In the genomic region with DNA sequence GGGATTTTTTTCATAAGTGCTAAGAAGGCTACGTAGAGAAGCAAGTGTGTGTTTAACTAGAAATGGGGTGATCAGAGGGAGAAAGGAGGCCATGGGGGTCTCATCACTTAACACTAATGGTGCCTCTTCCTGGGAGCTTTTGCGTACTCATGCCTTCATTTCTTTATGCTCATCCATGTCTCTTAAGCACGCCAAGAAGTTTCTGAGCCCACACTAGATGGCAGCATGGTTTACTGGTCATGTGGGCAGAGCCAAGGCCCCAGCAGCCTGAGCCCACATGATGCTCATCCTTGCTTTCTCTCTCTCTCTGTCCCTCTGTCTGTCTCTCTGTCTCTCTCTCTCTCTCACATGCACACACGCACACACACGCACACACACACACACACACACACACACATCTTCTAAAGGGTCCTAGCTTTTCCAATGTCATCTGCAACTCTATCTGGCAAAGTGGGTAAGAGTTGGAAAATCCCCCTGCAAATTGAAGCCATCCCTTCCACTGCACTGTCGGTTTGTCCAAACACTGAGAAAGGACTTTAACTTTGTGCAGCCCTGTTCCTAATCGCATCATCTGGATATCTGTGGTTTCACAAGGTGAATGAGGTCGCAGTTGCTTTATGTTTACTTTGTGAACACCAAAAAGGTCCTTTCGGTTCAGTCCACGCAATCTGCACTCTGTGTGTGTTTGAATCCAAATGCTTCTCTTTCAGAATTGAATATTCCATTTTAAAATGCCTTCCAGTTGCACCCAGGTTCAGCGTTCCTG, we compare ENCODE assay signal across 8 cellular contexts.
DNase-seq lines count a peak whose midpoint lies in the region; ATAC-seq and TF ChIP-seq lines count a peak whose summit lies in the region.

No MANE protein-coding gene starts in this region.

- no peaks in the 10 kb centered on the region for H3F3A ChIP-seq in GM23338 (replicated peaks; ENCODE audit: low read depth)

- H3K27ac Mint-ChIP-seq in GM23338, result no peak overlapping the region
- peak overlapping the region; percentile 84 for H3K27ac Mint-ChIP-seq in memory B cell
- H3K27ac Mint-ChIP-seq in naive thymus-derived CD8-positive, alpha-beta T cell, result no peak overlapping the region

- H3K79me2 ChIP-seq in DND-41 (ENCODE audit: insufficient read depth, low read length) (no peaks in the 10 kb centered on the region), GM23338 (replicated peaks; ENCODE audit: insufficient read depth) (no peaks in the 10 kb centered on the region)

- H3K4me3 ChIP-seq in DND-41 (ENCODE audit: low read depth in 1 of 2, low read length in 2 of 2) (no peak overlapping the region), GM23338 (no peak overlapping the region), choroid plexus epithelial cell (ENCODE audit: low read depth, low read length) (no peak overlapping the region), esophagus squamous epithelium (no peak overlapping the region)

- H3K4me3 Mint-ChIP-seq in GM23338 (no peak overlapping the region), memory B cell (no peak overlapping the region)
- H3K4me3 Mint-ChIP-seq in naive thymus-derived CD8-positive, alpha-beta T cell, result no peak overlapping the region

- H3K9me3 ChIP-seq in DND-41 (ENCODE audit: insufficient read depth, low read length, severe bottlenecking), result no peaks in the 10 kb centered on the region
- no peaks in the 10 kb centered on the region for H3K9me3 ChIP-seq in esophagus squamous epithelium

- DNase-seq in DND-41 (no peak), GM23338 (ENCODE audit: low spot score) (peak; percentile 69), NCI-H460 (ENCODE audit: extremely low read depth, low read depth) (peak; percentile 40), choroid plexus epithelial cell (ENCODE audit: low read depth) (peak; percentile 92), memory B cell (ENCODE audit: low spot score in 2 of 2) (peak in 1 of 2 donors; percentile 32), DMS79 treated with DMSO at 0.1 percent for 48 hours (lab: John Stamatoyannopoulos, UW) (no peak), esophagus squamous epithelium (lab: John Stamatoyannopoulos, UW) (no peak)
- no peak for DNase-seq in naive thymus-derived CD8-positive, alpha-beta T cell

- no peak for TF ChIP-seq POLR2A in esophagus squamous epithelium (IDR thresholded peaks at IDR 0.05)

- H3K9ac ChIP-seq in DND-41 (ENCODE audit: low read depth, low read length), result no peak overlapping the region

- no peaks in the 10 kb centered on the region for H3K27me3 Mint-ChIP-seq in GM23338 (ENCODE audit: insufficient read depth, low read depth, poor library complexity)
- H3K27me3 Mint-ChIP-seq in memory B cell, result no peaks in the 10 kb centered on the region
- peaks cover 0 to 1% (median 0%) of the 10 kb centered on the region in 5 donors for H3K27me3 Mint-ChIP-seq in naive thymus-derived CD8-positive, alpha-beta T cell

- H2AFZ ChIP-seq in DND-41 (ENCODE audit: low read depth, low read length) (no peak overlapping the region), GM23338 (peak overlapping the region; percentile 80)

- no peak; the same call in 2 of the 3 replicates for ATAC-seq in DND-41 (ENCODE audit: insufficient read depth, low read depth)
- peak; percentile 98 for ATAC-seq in GM23338
- peak; percentile 86 for ATAC-seq in memory B cell (ENCODE audit: low read depth)
- no peak for ATAC-seq in naive thymus-derived CD8-positive, alpha-beta T cell

- H3K27me3 ChIP-seq in DND-41 (ENCODE audit: insufficient read depth, low read length, poor library complexity) (no peaks in the 10 kb centered on the region), GM23338 (ENCODE audit: insufficient read depth) (no peaks in the 10 kb centered on the region), esophagus squamous epithelium (no peaks in the 10 kb centered on the region)

- H3K9me3 Mint-ChIP-seq in GM23338 (no peaks in the 10 kb centered on the region), memory B cell (no peaks in the 10 kb centered on the region)
- peaks cover 0 to 7% (median 0%) of the 10 kb centered on the region in 9 donors for H3K9me3 Mint-ChIP-seq in naive thymus-derived CD8-positive, alpha-beta T cell

- H4K20me1 ChIP-seq in DND-41 (ENCODE audit: insufficient read depth, low read length) (no peaks in the 10 kb centered on the region), GM23338 (replicated peaks; ENCODE audit: insufficient read depth) (no peaks in the 10 kb centered on the region)

- peak; percentile 46 for TF ChIP-seq CTCF in DND-41 (IDR thresholded peaks at IDR 0.05; ENCODE audit: borderline replicate concordance, extremely low read depth, low read length, poor library complexity, severe bottlenecking)
- TF ChIP-seq CTCF in GM23338 (conservative IDR thresholded peaks at IDR 0.05; ENCODE audit: low read depth in 2 of 2), result peak in 1 of 2 experiments; percentile 80; a peak in 3 of 4 replicates
- TF ChIP-seq CTCF in choroid plexus epithelial cell (conservative IDR thresholded peaks at IDR 0.05; ENCODE audit: low read depth, low read length), result peak; percentile 68
- peak in 2 of 6 experiments; percentile 12 to 19 for TF ChIP-seq CTCF in esophagus squamous epithelium (IDR thresholded peaks at IDR 0.05)

- H3K27ac ChIP-seq in DND-41 (ENCODE audit: low read length) (no peak overlapping the region), GM23338 (ENCODE audit: low read depth) (no peak overlapping the region), esophagus squamous epithelium (no peak overlapping the region)

- no peaks in the 10 kb centered on the region for H3K36me3 Mint-ChIP-seq in GM23338 (ENCODE audit: low read depth)
- H3K36me3 Mint-ChIP-seq in memory B cell, result peaks cover 2% of the 10 kb centered on the region
- no peaks in the 10 kb centered on the region for H3K36me3 Mint-ChIP-seq in naive thymus-derived CD8-positive, alpha-beta T cell

- no peaks in the 10 kb centered on the region for H3K36me3 ChIP-seq in DND-41 (ENCODE audit: insufficient read depth, low read length)
- H3K36me3 ChIP-seq in GM23338 (ENCODE audit: insufficient read depth), result no peaks in the 10 kb centered on the region
- H3K36me3 ChIP-seq in esophagus squamous epithelium, result no peaks in the 10 kb centered on the region

- H3K4me1 Mint-ChIP-seq in GM23338 (peaks cover 9% of the 10 kb centered on the region), memory B cell (peaks cover 48% of the 10 kb centered on the region)
- H3K4me1 Mint-ChIP-seq in naive thymus-derived CD8-positive, alpha-beta T cell, result peaks cover 0 to 7% (median 0%) of the 10 kb centered on the region in 4 donors

- H3K9me2 ChIP-seq in GM23338 (ENCODE audit: insufficient read depth), result no peaks in the 10 kb centered on the region; the same call in 1 of the 2 replicates

- no peaks in the 10 kb centered on the region for H3K4me1 ChIP-seq in DND-41 (ENCODE audit: insufficient read depth, low read length)
- H3K4me1 ChIP-seq in GM23338 (ENCODE audit: insufficient read depth), result no peaks in the 10 kb centered on the region
- H3K4me1 ChIP-seq in esophagus squamous epithelium, result no peaks in the 10 kb centered on the region

- POLR2A ChIA-PET in naive thymus-derived CD8-positive, alpha-beta T cell (lab: Charles Lee), result no interaction called here

- WGBS in esophagus squamous epithelium, 2 donors, result 67 to 69% methylated on average over 11 of the region's 11 CpGs

- no peak overlapping the region for H3K4me2 ChIP-seq in DND-41 (ENCODE audit: insufficient read depth, low read length)
- H3K4me2 ChIP-seq in GM23338, result no peak overlapping the region

- intact Hi-C loops in esophagus squamous epithelium (cut with DNase I), result no loop called here

TF ChIP-seq in GM23338, 12 proteins besides CTCF, POLR2A, EP300 and RAD21 (continues in another document):
- TF ChIP-seq CREB1 (CRISPR knock-in tag; IDR thresholded peaks at IDR 0.05; ENCODE audit: low read depth), result no peak
- no peak for TF ChIP-seq STAT1 (IDR thresholded peaks at IDR 0.05; ENCODE audit: unreplicated experiment)
- no peak for TF ChIP-seq ZNF331 (CRISPR knock-in tag; IDR thresholded peaks at IDR 0.05; ENCODE audit: low read depth)
- no peak for TF ChIP-seq EZH2 (IDR thresholded peaks at IDR 0.05; ENCODE audit: low read depth, unreplicated experiment)
- no peak for TF ChIP-seq EZH2phosphoT487 (IDR thresholded peaks at IDR 0.05; ENCODE audit: unreplicated experiment)
- no peak for TF ChIP-seq ZNF114 (CRISPR knock-in tag; IDR thresholded peaks at IDR 0.05)
- no peak for TF ChIP-seq NANOG (IDR thresholded peaks at IDR 0.05; ENCODE audit: borderline replicate concordance)
- no peak for TF ChIP-seq JUNB (IDR thresholded peaks at IDR 0.05; ENCODE audit: unreplicated experiment)
- TF ChIP-seq POLR2AphosphoS5 (IDR thresholded peaks at IDR 0.05; ENCODE audit: low read depth), result no peak

Comparison
In these comparisons a context has a peak if more than half of its experiments do, and no peak if none do; other contexts are left out.
1. ATAC-seq: peak in GM23338 (single experiment) and memory B cell (single experiment); none in DND-41 (single experiment) and naive thymus-derived CD8-positive, alpha-beta T cell (0 of 2).
2. DNase-seq: peak in GM23338 (single experiment), NCI-H460 (single experiment) and choroid plexus epithelial cell (single experiment); none in DND-41 (single experiment), DMS79 treated with DMSO at 0.1 percent for 48 hours (single experiment), naive thymus-derived CD8-positive, alpha-beta T cell (0 of 10) and esophagus squamous epithelium (single experiment).